Comparison of ENCODE assay signal across 30 cellular contexts in the genomic region with DNA sequence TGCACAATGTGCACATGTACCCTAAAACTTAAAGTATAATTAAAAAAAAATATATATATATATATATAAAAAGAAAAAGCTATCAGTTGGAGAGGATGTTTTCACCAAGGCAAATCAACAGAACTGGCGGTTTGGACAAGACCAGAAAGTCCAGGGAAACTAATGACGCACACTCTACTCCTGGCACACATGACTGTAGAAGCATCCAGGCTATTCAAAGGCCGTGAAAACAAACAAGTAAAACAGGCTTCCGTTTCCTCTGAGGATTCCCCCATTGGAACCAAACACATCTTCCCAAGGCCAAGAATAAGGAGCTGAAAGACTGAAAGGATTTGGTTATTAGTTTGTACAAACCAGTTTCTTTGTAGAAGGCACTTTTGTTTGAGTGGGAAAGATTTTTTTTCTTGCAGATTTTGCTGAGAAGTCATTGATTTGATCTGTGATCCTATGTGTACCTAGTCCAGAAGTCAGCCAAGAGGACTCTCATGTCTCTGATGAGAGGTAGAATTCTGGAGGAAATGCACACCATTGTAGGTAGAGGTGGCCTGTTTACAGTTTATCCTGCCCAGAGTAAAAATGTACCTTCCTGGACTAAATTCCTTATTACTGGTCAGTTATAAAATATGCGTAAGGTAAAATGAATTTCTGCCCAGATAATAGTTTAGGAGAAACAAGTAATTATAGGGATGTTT.
DNase-seq lines count a peak whose midpoint lies in the region; ATAC-seq, FAIRE-seq and TF ChIP-seq lines count a peak whose summit lies in the region.
"Had no signal": no experiment of that assay in that cellular context is flagged by ENCODE, and none has a peak within 500 bp of the region (broad histone marks: within the 10 kb centered on the region; RNA-seq: fewer than 3 reads in every experiment).

No MANE protein-coding gene starts in this region.

- H3K27me3 ChIP-seq in heart left ventricle (no peaks in the 10 kb centered on the region), pancreas (no peaks in the 10 kb centered on the region), subcutaneous abdominal adipose tissue (ENCODE audit: control insufficient read depth in 5 of 5, insufficient read depth in 4 of 5, low read length in 5 of 5) (no peaks in the 10 kb centered on the region)
- H3K27me3 ChIP-seq: esophagus squamous epithelium had no signal

- peak; percentile 3 to 86 for DNase-seq in cardiac fibroblast (ENCODE audit: low read depth in 2 of 2)
- peak in 4 of 5 donors; percentile 48 to 77 (median 65) for DNase-seq in heart left ventricle
- no peak for DNase-seq in pancreas
- DNase-seq in activated T-cell treated with anti-CD3 and anti-CD28 coated beads, Interleukin-2, amount 50 U/mL, for 24 hours, result no peak
- no peak for DNase-seq in effector CD8-positive, alpha-beta T cell (lab: John Stamatoyannopoulos, UW)
- DNase-seq: activated CD8-positive, alpha-beta memory T cell treated with anti-CD3 and anti-CD28 coated beads, Interleukin-2, amount 50 U/mL, for 4 hours; activated naive CD8-positive, alpha-beta T cell treated with anti-CD3 and anti-CD28 coated beads for 36 hours; DMS153; effector memory CD4-positive, alpha-beta T cell; esophagus squamous epithelium; GDM1; glutamatergic neuron; midbrain; NCI-H1694; NCI-H2171 treated with DMSO at 0.1 percent for 48 hours; NCI-H526; stimulated activated CD4-positive, alpha-beta T cell treated with anti-CD3 and anti-CD28 coated beads, Interleukin-12 subunit alpha, Interleukin-12 subunit beta, amount 100 ng/mL, for 4 hours; stimulated activated CD4-positive, alpha-beta T cell treated with anti-CD3 and anti-CD28 coated beads, Interleukin-4, amount 100 ng/mL, for 4 hours; stimulated activated naive CD8-positive, alpha-beta T cell treated with anti-CD3 and anti-CD28 coated beads, Interleukin-15, amount 100 ng/mL, for 72 hours; WERI-Rb-1 had no signal

- no peak for TF ChIP-seq POLR2A in heart left ventricle (IDR thresholded peaks at IDR 0.05)

- H3K9me3 ChIP-seq in heart left ventricle (peaks cover 0 to 4% (median 0%) of the 10 kb centered on the region in 12 donors), pancreas (no peaks in the 10 kb centered on the region), subcutaneous abdominal adipose tissue (ENCODE audit: control insufficient read depth in 5 of 5, low read length in 5 of 5) (no peaks in the 10 kb centered on the region)
- H3K9me3 ChIP-seq: esophagus squamous epithelium, HAP-1 had no signal

- TF ChIP-seq CTCF in cardiac fibroblast (IDR thresholded peaks at IDR 0.05; ENCODE audit: low read depth, low read length), result no peak
- no peak for TF ChIP-seq CTCF in heart left ventricle (IDR thresholded peaks at IDR 0.05)
- no peak for TF ChIP-seq CTCF in pancreas (IDR thresholded peaks at IDR 0.05)

- no peaks in the 10 kb centered on the region for H3K4me1 Mint-ChIP-seq in activated T-cell treated with anti-CD3 and anti-CD28 coated beads, Interleukin-2, amount 50 U/mL, for 24 hours (ENCODE audit: low read depth)
- H3K4me1 Mint-ChIP-seq: activated naive CD8-positive, alpha-beta T cell treated with anti-CD3 and anti-CD28 coated beads for 36 hours; nephron; stimulated activated naive CD8-positive, alpha-beta T cell treated with anti-CD3 and anti-CD28 coated beads, Interleukin-15, amount 100 ng/mL, for 72 hours had no signal

- H3K36me3 ChIP-seq in heart left ventricle (no peaks in the 10 kb centered on the region), pancreas (no peaks in the 10 kb centered on the region), subcutaneous abdominal adipose tissue (ENCODE audit: control insufficient read depth in 5 of 5, insufficient read depth in 5 of 5, low read length in 5 of 5) (no peaks in the 10 kb centered on the region)
- H3K36me3 ChIP-seq: esophagus squamous epithelium, HAP-1, WERI-Rb-1 had no signal

- H3K36me3 Mint-ChIP-seq in activated T-cell treated with anti-CD3 and anti-CD28 coated beads, Interleukin-2, amount 50 U/mL, for 24 hours (ENCODE audit: low read depth), result no peaks in the 10 kb centered on the region
- H3K36me3 Mint-ChIP-seq: activated naive CD8-positive, alpha-beta T cell treated with anti-CD3 and anti-CD28 coated beads for 36 hours had no signal

- H3K4me3 ChIP-seq in cardiac fibroblast (replicated peaks in 1 of 2; ENCODE audit: low read depth in 2 of 2, low read length in 2 of 2) (no peak overlapping the region), heart left ventricle (no peak overlapping the region), pancreas (no peak overlapping the region), subcutaneous abdominal adipose tissue (ENCODE audit: low read depth in 1 of 5, low read length in 5 of 5) (no peak overlapping the region)
- H3K4me3 ChIP-seq: esophagus squamous epithelium, HAP-1, SK-N-MC had no signal

- ATAC-seq in heart left ventricle (peak; percentile 86 to 95 (median 90)), pancreas (peak in 3 of 4 donors; percentile 27 to 52 (median 40)), GM18498 (IDR thresholded peaks at IDR 0.05; ENCODE audit: unreplicated experiment) (no peak), HG02763 (IDR thresholded peaks at IDR 0.05; ENCODE audit: unreplicated experiment) (no peak)
- ATAC-seq: stimulated activated naive CD8-positive, alpha-beta T cell treated with anti-CD3 and anti-CD28 coated beads, Interleukin-15, amount 100 ng/mL, for 72 hours had no signal

- H3K27ac ChIP-seq in heart left ventricle, result peak overlapping the region; percentile 61 to 94 (median 77)
- no peak overlapping the region for H3K27ac ChIP-seq in pancreas
- peak overlapping the region; percentile 12 for H3K27ac ChIP-seq in subcutaneous abdominal adipose tissue (ENCODE audit: low read depth, low read length)
- H3K27ac ChIP-seq: C4-2B, SK-N-MC, WERI-Rb-1 had no signal

- H3K9me3 Mint-ChIP-seq in activated T-cell treated with anti-CD3 and anti-CD28 coated beads, Interleukin-2, amount 50 U/mL, for 24 hours, result no peaks in the 10 kb centered on the region
- H3K9me3 Mint-ChIP-seq: activated T-helper 2 cell treated with anti-CD3 and anti-CD28 coated beads, Interferon-gamma antibody, Interleukin-2, Interleukin-4, amounts not matched to agents 10 μg/mL and 5 μg/mL and 100 μg/mL, durations not matched to agents 14 hours and 24 hours and 36 hours had no signal

- peaks cover 4% of the 10 kb centered on the region for H3K27me3 Mint-ChIP-seq in activated T-cell treated with anti-CD3 and anti-CD28 coated beads, Interleukin-2, amount 50 U/mL, for 24 hours
- H3K27me3 Mint-ChIP-seq: progenitor cell of endocrine pancreas; stimulated activated naive CD8-positive, alpha-beta T cell treated with anti-CD3 and anti-CD28 coated beads, Interleukin-15, amount 100 ng/mL, for 72 hours had no signal

- FAIRE-seq in pancreas (lab: Jason Lieb, UNC), result no peak
- FAIRE-seq: astrocyte had no signal

- intact Hi-C loops in heart left ventricle (cut with DNase I) (loop anchor here in 1 of 10 donors (5.0 kb wide), 1 partner anchor 174 kb away; no protein-coding TSS in a partner anchor), pancreas (cut with DNase I) (no loop called here)

- WGBS in heart left ventricle, 4 donors, result 43 to 63% (median 51%) methylated on average over 5 of the region's 5 CpGs
- WGBS in pancreas, 2 donors, result 52 to 53% methylated on average over 5 of the region's 5 CpGs

- H3K27ac Mint-ChIP-seq in activated T-cell treated with anti-CD3 and anti-CD28 coated beads, Interleukin-2, amount 50 U/mL, for 24 hours, result no peak overlapping the region
- H3K27ac Mint-ChIP-seq: activated naive CD8-positive, alpha-beta T cell treated with anti-CD3 and anti-CD28 coated beads for 36 hours; activated T-helper 2 cell treated with anti-CD3 and anti-CD28 coated beads, Interferon-gamma antibody, Interleukin-2, Interleukin-4, amounts not matched to agents 10 μg/mL and 5 μg/mL and 100 μg/mL, durations not matched to agents 14 hours and 24 hours and 36 hours; nephron; progenitor cell of endocrine pancreas; stimulated activated naive CD8-positive, alpha-beta T cell treated with anti-CD3 and anti-CD28 coated beads, Interleukin-15, amount 100 ng/mL, for 72 hours had no signal

- H3K9ac ChIP-seq in subcutaneous abdominal adipose tissue (ENCODE audit: low read length in 5 of 5), result no peak overlapping the region

- no peak overlapping the region for H3K4me3 Mint-ChIP-seq in activated T-cell treated with anti-CD3 and anti-CD28 coated beads, Interleukin-2, amount 50 U/mL, for 24 hours
- H3K4me3 Mint-ChIP-seq: activated naive CD8-positive, alpha-beta T cell treated with anti-CD3 and anti-CD28 coated beads for 36 hours; nephron; stimulated activated naive CD8-positive, alpha-beta T cell treated with anti-CD3 and anti-CD28 coated beads, Interleukin-15, amount 100 ng/mL, for 72 hours had no signal

- peaks cover 0 to 29% (median 15%) of the 10 kb centered on the region in 12 donors for H3K4me1 ChIP-seq in heart left ventricle
- H3K4me1 ChIP-seq in pancreas, result no peaks in the 10 kb centered on the region
- H3K4me1 ChIP-seq in subcutaneous abdominal adipose tissue (ENCODE audit: control insufficient read depth in 5 of 5, insufficient read depth in 5 of 5, low read length in 5 of 5), result peaks cover 0 to 20% (median 12%) of the 10 kb centered on the region in 5 donors
- H3K4me1 ChIP-seq: HAP-1 had no signal

Comparison
In these comparisons a context has a peak if more than half of its experiments do, and no peak if none do; other contexts are left out.
1. DNase-seq: peak in cardiac fibroblast (2 of 2) and heart left ventricle (4 of 5); none in pancreas (0 of 6), activated T-cell treated with anti-CD3 and anti-CD28 coated beads, Interleukin-2, amount 50 U/mL, for 24 hours (single experiment) and effector CD8-positive, alpha-beta T cell (single experiment).
2. ATAC-seq: peak in heart left ventricle (4 of 4) and pancreas (3 of 4); none in GM18498 (single experiment) and HG02763 (single experiment).
3. H3K27ac ChIP-seq: peak in heart left ventricle (12 of 12) and subcutaneous abdominal adipose tissue (single experiment); none in pancreas (0 of 4).